In the genomic region with DNA sequence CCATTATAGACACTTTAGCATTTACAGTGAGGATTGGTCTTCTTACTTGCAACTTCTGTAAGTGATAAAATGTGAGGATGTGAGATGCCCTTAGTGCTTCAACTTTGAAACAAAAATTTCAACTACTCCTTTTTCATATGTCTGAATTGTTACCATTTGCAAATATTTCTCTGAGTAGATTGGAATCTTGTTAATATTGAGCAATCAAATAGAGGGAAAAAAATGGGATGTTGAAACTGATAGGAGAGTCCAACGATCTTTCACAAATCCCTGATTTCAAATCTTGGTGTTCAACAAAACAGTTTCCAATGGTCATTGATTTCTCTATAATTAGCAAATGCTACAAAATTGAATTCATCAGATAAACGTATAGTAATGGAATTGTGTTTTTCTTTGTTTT, we compare ENCODE assay signal across 29 cellular contexts. TPM values are rescaled to one million over a fixed set of nuclear protein-coding genes. Genes with fewer than 3 reads are reported as not detected.
"Had no signal": no experiment of that assay in that cellular context is flagged by ENCODE, and none has a peak within 500 bp of the region (broad histone marks: within the 10 kb centered on the region; RNA-seq: fewer than 3 reads in every experiment).

No MANE protein-coding gene starts in this region.

- FAIRE-seq: endometrium, kidney had no signal

- DNase-seq: colonic mucosa; cortex of kidney; effector CD8-positive, alpha-beta T cell; effector memory CD8-positive, alpha-beta T cell; endodermal cell; erythroblast; esophagus squamous epithelium; foreskin fibroblast; foreskin melanocyte; gastrocnemius medialis; heart left ventricle; hypothalamus; immature natural killer cell; islet precursor cell; kidney; kidney glomerular epithelial cell; left colon; left ventricle myocardium inferior; lower lobe of right lung; mesenchymal stem cell; mucosa of descending colon; naive B cell; naive thymus-derived CD8-positive, alpha-beta T cell had no signal

- ATAC-seq: effector memory CD8-positive, alpha-beta T cell; esophagus mucosa; gastrocnemius medialis; heart left ventricle; left colon; left lobe of liver; lower lobe of right lung; mucosa of descending colon; naive thymus-derived CD8-positive, alpha-beta T cell had no signal

- H3K4me3 ChIP-seq: colonic mucosa, esophagus squamous epithelium, gastrocnemius medialis, heart left ventricle, hepatocyte, left ventricle myocardium inferior, lower lobe of right lung, mucosa of descending colon had no signal

- H3K79me2 ChIP-seq: hepatocyte had no signal

- H3K27me3 ChIP-seq: colonic mucosa, gastrocnemius medialis, heart left ventricle, hepatocyte had no signal

- H2AFZ ChIP-seq: hepatocyte had no signal

- H3K27ac ChIP-seq: colonic mucosa, epithelial cell of prostate, esophagus squamous epithelium, gastrocnemius medialis, heart left ventricle, hepatocyte, left ventricle myocardium inferior, lower lobe of right lung had no signal

- H3K4me2 ChIP-seq: hepatocyte had no signal

- H3K36me3 ChIP-seq: colonic mucosa, esophagus squamous epithelium, gastrocnemius medialis, heart left ventricle, left ventricle myocardium inferior, lower lobe of right lung had no signal

- H3K4me1 ChIP-seq: colonic mucosa, esophagus squamous epithelium, gastrocnemius medialis, left ventricle myocardium inferior, lower lobe of right lung had no signal

- H3K9me3 ChIP-seq: colonic mucosa, esophagus squamous epithelium, gastrocnemius medialis, heart left ventricle, left ventricle myocardium inferior, lower lobe of right lung, mucosa of descending colon had no signal

RNA-seq across cellular contexts. Expression of gene SNX10, which starts 5.5 kb away (rescaled TPM):
- total RNA-seq: myocyte had no signal
